In genomic region chr7:32583791-32584190, GRCh38 we compare ENCODE assay signal across 20 cellular contexts.
DNase-seq lines count a peak whose midpoint lies in the region; ATAC-seq and TF ChIP-seq lines count a peak whose summit lies in the region.
"Had no signal": no experiment of that assay in that cellular context is flagged by ENCODE, and none has a peak within 500 bp of the region (broad histone marks: within the 10 kb centered on the region; RNA-seq: fewer than 3 reads in every experiment).

No MANE protein-coding gene starts in this region.

- POLR2A ChIA-PET in AG04450 (lab: Yijun Ruan, JAX) = no interaction called here

- intact Hi-C loops in ascending aorta (cut with DNase I) = no loop called here

- TF ChIP-seq CTCF in AG04450 (IDR thresholded peaks at IDR 0.05; ENCODE audit: low read depth, low read length) = no peak
- no peak for TF ChIP-seq CTCF in fibroblast of mammary gland (conservative IDR thresholded peaks at IDR 0.05; ENCODE audit: control insufficient read depth, insufficient read depth, low read depth, low read length)
- no peak for TF ChIP-seq CTCF in ascending aorta (IDR thresholded peaks at IDR 0.05)

- H3K4me1 ChIP-seq in ascending aorta = peaks cover 0 to 3% of the 10 kb centered on the region in 2 donors

- peak; percentile 47 for DNase-seq in AG04450 (ENCODE audit: low read depth, low spot score)
- DNase-seq in ELR (ENCODE audit: low read depth) = peak; percentile 88
- DNase-seq in NCI-H524 (lab: John Stamatoyannopoulos, UW) = peak; percentile 16 to 61
- peak; percentile 67 for DNase-seq in fibroblast of mammary gland (ENCODE audit: low read depth)
- DNase-seq in ascending aorta (ENCODE audit: low spot score in 2 of 2) = no peak
- no peak for DNase-seq in NCI-H1105 treated with DMSO at 0.1 percent for 48 hours (lab: John Stamatoyannopoulos, UW)
- DNase-seq in cortex of kidney (lab: John Stamatoyannopoulos, UW) = no peak
- DNase-seq: activated CD4-positive, alpha-beta T cell treated with anti-CD3 and anti-CD28 coated beads for 48 hours; activated naive CD4-positive, alpha-beta T cell treated with Interleukin-2 at 50 U/mL for 16 hours; AML-193; aorta; dermis blood vessel endothelial cell; kidney glomerular epithelial cell; midbrain; NCI-H345; retina; SHP77 treated with DMSO at 0.1 percent for 48 hours had no signal

- H3K9me3 ChIP-seq in AG04450 (ENCODE audit: control insufficient read depth, insufficient read depth, low read length) = no peaks in the 10 kb centered on the region
- no peaks in the 10 kb centered on the region for H3K9me3 ChIP-seq in ascending aorta

- CTCF ChIA-PET in AG04450 (lab: Charles Lee) = no interaction called here

- no peak for ATAC-seq in GM21786 (IDR thresholded peaks at IDR 0.05; ENCODE audit: unreplicated experiment)

- peak overlapping the region; percentile 53 for H3K27ac ChIP-seq in AG04450 (ENCODE audit: low read depth, low read length)
- H3K27ac ChIP-seq in ascending aorta = no peak overlapping the region
- H3K27ac ChIP-seq: hepatocyte, KMS-11 had no signal

- no peaks in the 10 kb centered on the region for H3K27me3 ChIP-seq in AG04450 (ENCODE audit: control insufficient read depth, insufficient read depth, low read length)
- H3K27me3 ChIP-seq in ascending aorta = no peaks in the 10 kb centered on the region
- H3K27me3 ChIP-seq: hepatocyte had no signal

- peaks cover 42 to 67% of the 10 kb centered on the region in 2 donors for H3K36me3 ChIP-seq in ascending aorta

- H3K4me3 ChIP-seq in AG04450 (ENCODE audit: low read depth, low read length) = no peak overlapping the region
- H3K4me3 ChIP-seq in fibroblast of mammary gland (ENCODE audit: control insufficient read depth, low read depth, low read length) = no peak overlapping the region
- H3K4me3 ChIP-seq in ascending aorta = no peak overlapping the region
- H3K4me3 ChIP-seq: hepatocyte had no signal

Comparison
In these comparisons a context has a peak if more than half of its experiments do, and no peak if none do; other contexts are left out.
1. DNase-seq: peak in AG04450 (single experiment), ELR (single experiment), NCI-H524 (2 of 2) and fibroblast of mammary gland (single experiment); none in ascending aorta (0 of 2), NCI-H1105 treated with DMSO at 0.1 percent for 48 hours (single experiment) and cortex of kidney (single experiment).